In the genomic region with DNA sequence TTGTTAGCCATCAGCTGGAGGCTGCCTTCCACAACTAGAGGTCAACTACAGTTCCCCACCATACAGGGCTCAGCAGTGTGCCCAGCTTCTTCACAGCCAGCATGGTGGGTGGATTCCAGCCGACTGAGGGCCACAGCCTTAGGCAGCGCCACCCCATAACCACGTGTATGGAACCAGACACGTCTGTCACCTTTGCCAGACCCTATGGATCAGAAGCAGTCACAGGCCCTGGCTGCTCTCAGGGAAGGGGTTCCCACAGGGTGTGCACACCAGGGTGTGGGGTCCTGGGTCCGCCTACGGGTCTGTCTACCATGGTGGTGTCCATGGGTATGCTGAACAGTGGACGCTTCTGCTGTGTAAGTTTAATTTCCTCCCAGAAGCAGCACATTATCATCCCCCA, we compare ENCODE assay signal across 31 cellular contexts.
"Had no signal": no experiment of that assay in that cellular context is flagged by ENCODE, and none has a peak within 500 bp of the region (broad histone marks: within the 10 kb centered on the region; RNA-seq: fewer than 3 reads in every experiment).

No MANE protein-coding gene starts in this region.

- ATAC-seq: heart right ventricle; left ventricle myocardium superior; lower lobe of right lung; mucosa of descending colon; naive thymus-derived CD4-positive, alpha-beta T cell; right lobe of liver; stimulated activated naive CD8-positive, alpha-beta T cell treated with anti-CD3 and anti-CD28 coated beads, Interleukin-15, amount 100 ng/mL, for 72 hours; upper lobe of right lung had no signal

- H3K27ac ChIP-seq: coronary artery, esophagus squamous epithelium, heart right ventricle, lower lobe of right lung, neural progenitor cell, ovary, right lobe of liver, suprapubic skin, transverse colon, upper lobe of right lung, vagina had no signal

- H3K27ac Mint-ChIP-seq: memory B cell; mesothelial cell of epicardium; naive thymus-derived CD4-positive, alpha-beta T cell; nephron; neural progenitor cell had no signal

- H3K4me1 ChIP-seq: esophagus squamous epithelium, heart right ventricle, right lobe of liver, suprapubic skin, upper lobe of right lung, vagina had no signal

- FAIRE-seq: islet of Langerhans, small intestine had no signal

- H3K36me3 Mint-ChIP-seq: memory B cell, mesothelial cell of epicardium, neural progenitor cell had no signal

- H3K4me1 Mint-ChIP-seq: memory B cell; naive thymus-derived CD4-positive, alpha-beta T cell; nephron; neural progenitor cell; stimulated activated naive CD8-positive, alpha-beta T cell treated with anti-CD3 and anti-CD28 coated beads, Interleukin-15, amount 100 ng/mL, for 72 hours had no signal

- H2AFZ ChIP-seq: neural progenitor cell had no signal

- H3K36me3 ChIP-seq: esophagus squamous epithelium, heart right ventricle, lower lobe of right lung, neural progenitor cell, ovary, right lobe of liver, suprapubic skin, transverse colon, upper lobe of right lung, vagina had no signal

- H3K4me2 ChIP-seq: neural progenitor cell had no signal

- H3K4me3 Mint-ChIP-seq: memory B cell; mesothelial cell of epicardium; naive thymus-derived CD4-positive, alpha-beta T cell; nephron; neural progenitor cell; stimulated activated naive CD8-positive, alpha-beta T cell treated with anti-CD3 and anti-CD28 coated beads, Interleukin-15, amount 100 ng/mL, for 72 hours had no signal

- DNase-seq: dermis blood vessel endothelial cell; effector memory CD4-positive, alpha-beta T cell; erythroblast; esophagus squamous epithelium; foreskin melanocyte; glutamatergic neuron; heart right ventricle; hippocampal formation; left ventricle myocardium superior; lower lobe of right lung; naive thymus-derived CD4-positive, alpha-beta T cell; nucleus accumbens; ovary; retina; right lobe of liver; small intestine; stimulated activated CD4-positive, alpha-beta T cell treated with anti-CD3 and anti-CD28 coated beads, Interleukin-15, amount 100 ng/mL, for 24 hours; stimulated activated CD4-positive, alpha-beta T cell treated with anti-CD3 and anti-CD28 coated beads, Interleukin-2, amount 100 ng/mL, for 48 hours; stimulated activated naive CD4-positive, alpha-beta T cell; stimulated activated naive CD8-positive, alpha-beta T cell treated with anti-CD3 and anti-CD28 coated beads, Interleukin-15, amount 100 ng/mL, for 72 hours; transverse colon; upper lobe of right lung had no signal

- H3K9ac ChIP-seq: neural progenitor cell had no signal

- H3K9me3 Mint-ChIP-seq: mesothelial cell of epicardium; stimulated activated naive CD8-positive, alpha-beta T cell treated with anti-CD3 and anti-CD28 coated beads, Interleukin-15, amount 100 ng/mL, for 72 hours had no signal

- H3K9me3 ChIP-seq: esophagus squamous epithelium, lower lobe of right lung, mucosa of descending colon, ovary, right lobe of liver, suprapubic skin, transverse colon, upper lobe of right lung, vagina had no signal

- H3K4me3 ChIP-seq: coronary artery, esophagus squamous epithelium, heart right ventricle, lower lobe of right lung, mucosa of descending colon, neural progenitor cell, ovary, right lobe of liver, suprapubic skin, transverse colon, upper lobe of right lung, vagina had no signal
